Comparison of ENCODE assay signal across 9 cellular contexts in the genomic region with DNA sequence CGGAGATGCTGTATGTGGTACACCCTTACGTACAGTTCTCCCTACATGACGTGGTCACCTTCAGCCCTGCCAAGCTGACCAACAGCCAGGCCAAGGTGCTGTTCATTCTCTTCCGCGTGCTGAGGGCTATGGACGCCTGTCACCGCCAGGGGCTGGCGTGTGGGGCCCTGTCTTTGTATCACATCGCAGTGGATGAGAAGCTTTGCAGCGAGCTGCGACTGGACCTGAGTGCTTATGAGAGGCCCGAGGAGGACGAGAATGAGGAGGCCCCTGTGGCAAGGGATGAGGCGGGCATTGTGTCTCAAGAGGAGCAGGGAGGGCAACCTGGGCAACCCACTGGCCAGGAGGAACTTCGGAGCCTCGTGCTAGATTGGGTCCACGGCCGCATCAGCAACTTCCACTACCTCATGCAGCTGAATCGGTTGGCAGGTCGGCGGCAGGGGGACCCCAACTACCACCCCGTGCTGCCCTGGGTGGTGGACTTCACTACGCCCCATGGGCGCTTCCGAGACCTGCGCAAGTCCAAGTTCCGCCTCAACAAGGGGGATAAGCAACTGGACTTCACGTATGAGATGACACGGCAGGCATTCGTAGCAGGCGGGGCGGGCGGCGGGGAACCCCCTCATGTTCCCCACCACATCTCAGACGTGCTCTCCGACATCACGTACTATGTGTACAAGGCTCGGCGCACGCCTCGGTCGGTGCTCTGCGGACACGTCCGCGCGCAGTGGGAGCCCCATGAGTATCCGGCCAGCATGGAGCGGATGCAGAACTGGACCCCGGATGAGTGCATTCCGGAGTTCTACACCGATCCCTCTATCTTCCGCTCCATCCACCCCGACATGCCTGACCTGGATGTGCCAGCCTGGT. TPM values are rescaled to one million over a fixed set of nuclear protein-coding genes. Genes with fewer than 3 reads are reported as not detected.
DNase-seq lines count a peak whose midpoint lies in the region; ATAC-seq and TF ChIP-seq lines count a peak whose summit lies in the region.
"Had no signal": no experiment of that assay in that cellular context is flagged by ENCODE, and none has a peak within 500 bp of the region (broad histone marks: within the 10 kb centered on the region; RNA-seq: fewer than 3 reads in every experiment).

No MANE protein-coding gene starts in this region.

- H3K36me3 Mint-ChIP-seq in IgD-negative memory B cell (peaks cover 2% of the 10 kb centered on the region), nephron progenitor cell (ENCODE audit: low read depth) (no peaks in the 10 kb centered on the region)

- no peak for TF ChIP-seq CTCF in choroid plexus epithelial cell (conservative IDR thresholded peaks at IDR 0.05; ENCODE audit: low read depth, low read length)
- TF ChIP-seq CTCF in nephron progenitor cell (IDR thresholded peaks at IDR 0.05) = no peak

- peak overlapping the region in 2 of 3 donors; percentile 78 to 89 for H3K27ac Mint-ChIP-seq in IgD-negative memory B cell
- no peak overlapping the region for H3K27ac Mint-ChIP-seq in nephron progenitor cell

- H4K20me1 ChIP-seq in BLaER1 = no peaks in the 10 kb centered on the region

- peak overlapping the region; percentile 99 for H3K4me2 ChIP-seq in BLaER1

- ATAC-seq in HG03342 (IDR thresholded peaks at IDR 0.05; ENCODE audit: unreplicated experiment) (no peak), HG02610 (IDR thresholded peaks at IDR 0.05; ENCODE audit: unreplicated experiment) (no peak), GM18867 (IDR thresholded peaks at IDR 0.05; ENCODE audit: unreplicated experiment) (no peak)

- H3K9ac ChIP-seq in BLaER1 = peak overlapping the region; percentile 86

- H3K36me3 ChIP-seq in BLaER1 = peaks cover 44% of the 10 kb centered on the region

- H3K4me1 Mint-ChIP-seq in IgD-negative memory B cell = peaks cover 12 to 29% (median 23%) of the 10 kb centered on the region in 3 donors
- H3K4me1 Mint-ChIP-seq in nephron progenitor cell = peaks cover 18% of the 10 kb centered on the region

- H3K27ac ChIP-seq in BLaER1 = peak overlapping the region; percentile 96

- H3K4me3 Mint-ChIP-seq in IgD-negative memory B cell (peak overlapping the region; percentile 76 to 89 (median 81)), nephron progenitor cell (peak overlapping the region; percentile 71)

- H3K27me3 Mint-ChIP-seq in IgD-negative memory B cell (no peaks in the 10 kb centered on the region), nephron progenitor cell (ENCODE audit: low read depth, poor library complexity) (no peaks in the 10 kb centered on the region)

- DNase-seq in choroid plexus epithelial cell (ENCODE audit: low read depth) (no peak), nephron progenitor cell (no peak)
- no peak for DNase-seq in NK-92 treated with Interleukin-12 subunit alpha and Interleukin-12 subunit beta, amount 100 ng/mL, for 24 hours (lab: John Stamatoyannopoulos, UW)
- DNase-seq: NCI-H1436 treated with DMSO at 0.1 percent for 48 hours had no signal

- H3K9me3 Mint-ChIP-seq in IgD-negative memory B cell (no peaks in the 10 kb centered on the region), nephron progenitor cell (no peaks in the 10 kb centered on the region)

- peaks cover 91% of the 10 kb centered on the region for H3K4me1 ChIP-seq in BLaER1

- H3K4me3 ChIP-seq in BLaER1 = peak overlapping the region; percentile 78
- H3K4me3 ChIP-seq in choroid plexus epithelial cell (ENCODE audit: low read depth, low read length) = peak overlapping the region; percentile 69

- H3K9me3 ChIP-seq in BLaER1 = no peaks in the 10 kb centered on the region

- no peaks in the 10 kb centered on the region for H3K27me3 ChIP-seq in BLaER1

RNA-seq across cellular contexts. Expression of a gene that starts 1.4 kb away (rescaled TPM):
- polyA plus RNA-seq in IgD-negative memory B cell = 21.6 TPM

RNA-seq across cellular contexts. Expression of a gene that starts 15.7 kb away (rescaled TPM):
- polyA plus RNA-seq in IgD-negative memory B cell = not detected

RNA-seq across cellular contexts. Expression of a gene that starts 16.8 kb away (rescaled TPM):
- polyA plus RNA-seq in IgD-negative memory B cell = 1.2 TPM

RNA-seq across cellular contexts. Expression of a gene that starts 36.0 kb away (rescaled TPM):
- 8.3 TPM for polyA plus RNA-seq in IgD-negative memory B cell

RNA-seq across cellular contexts. Expression of a gene that starts 41.2 kb away (rescaled TPM):
- polyA plus RNA-seq in IgD-negative memory B cell = 156 TPM
